ENCODE assay signal across 9 cellular contexts in the genomic region with DNA sequence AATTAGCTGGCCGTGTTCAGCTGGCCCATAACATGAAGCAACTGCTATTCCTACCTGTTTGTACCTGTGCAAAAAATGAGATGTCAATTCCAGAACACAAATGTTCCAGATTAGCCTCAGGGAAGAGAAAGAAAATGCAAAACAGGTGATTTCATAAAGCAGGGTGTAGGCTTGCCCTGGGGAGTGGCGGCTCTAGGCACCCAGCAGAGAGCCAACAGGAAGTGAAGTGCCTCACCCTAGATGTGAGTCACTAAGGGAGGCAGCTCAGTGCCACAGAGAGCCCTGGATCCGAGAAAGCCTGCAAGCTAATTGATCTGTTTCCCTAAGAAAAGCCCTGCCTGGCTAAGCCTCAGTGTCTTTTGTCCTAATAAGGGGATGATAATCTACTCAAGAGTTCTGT.
DNase-seq lines count a peak whose midpoint lies in the region; ATAC-seq lines count a peak whose summit lies in the region.
"Had no signal": no experiment of that assay in that cellular context is flagged by ENCODE, and none has a peak within 500 bp of the region (broad histone marks: within the 10 kb centered on the region; RNA-seq: fewer than 3 reads in every experiment).

No MANE protein-coding gene starts in this region.

- H3K27ac ChIP-seq in muscle layer of duodenum (ENCODE audit: low read length), result peak overlapping the region; percentile 77
- H3K27ac ChIP-seq: 22Rv1 had no signal

- peak in 2 of 3 experiments; percentile 5 to 8 for DNase-seq in NCI-H1417 (lab: John Stamatoyannopoulos, UW)
- DNase-seq in NCI-H1417 treated with DMSO at 0.1 percent for 48 hours (lab: John Stamatoyannopoulos, UW), result no peak
- DNase-seq in NCI-H226, result peak; percentile 94
- peak; percentile 50 to 81 for DNase-seq in T47D (ENCODE audit: low read depth in 1 of 2, low spot score in 1 of 2)
- DNase-seq in activated gamma-delta T cell (lab: John Stamatoyannopoulos, UW), result no peak

- no peaks in the 10 kb centered on the region for H3K9me3 ChIP-seq in muscle layer of duodenum (ENCODE audit: control insufficient read depth in 1 of 2, low read length in 2 of 2)

- no peak overlapping the region for H3K4me3 ChIP-seq in muscle layer of duodenum (ENCODE audit: low read depth in 1 of 2, low read length in 2 of 2)

- H3K4me1 ChIP-seq in muscle layer of duodenum (ENCODE audit: control insufficient read depth in 1 of 2, insufficient read depth in 2 of 2, low read length in 2 of 2), result peaks cover 0 to 4% of the 10 kb centered on the region in 2 donors

- H3K27me3 ChIP-seq in muscle layer of duodenum (ENCODE audit: low read depth, low read length), result no peaks in the 10 kb centered on the region

- H3K36me3 ChIP-seq in muscle layer of duodenum (ENCODE audit: control insufficient read depth in 1 of 2, insufficient read depth in 2 of 2, low read length in 2 of 2), result peaks cover 3 to 7% of the 10 kb centered on the region in 2 donors

- in situ Hi-C loops in T47D (cut with HindIII; ENCODE audit: low pct_unique_long_range_greater_than_20kb, low sequenced_read_pairs), result no loop called here

- ATAC-seq in HG02571 (IDR thresholded peaks at IDR 0.05; ENCODE audit: unreplicated experiment), result peak; percentile 85
- no peak for ATAC-seq in HG03439 (IDR thresholded peaks at IDR 0.05; ENCODE audit: unreplicated experiment)

Comparison
In these comparisons a context has a peak if more than half of its experiments do, and no peak if none do; other contexts are left out.
1. DNase-seq: peak in NCI-H1417 (2 of 3), NCI-H226 (single experiment) and T47D (2 of 2); none in NCI-H1417 treated with DMSO at 0.1 percent for 48 hours (single experiment) and activated gamma-delta T cell (single experiment).